Comparison of ENCODE assay signal across 36 cellular contexts in the genomic region with DNA sequence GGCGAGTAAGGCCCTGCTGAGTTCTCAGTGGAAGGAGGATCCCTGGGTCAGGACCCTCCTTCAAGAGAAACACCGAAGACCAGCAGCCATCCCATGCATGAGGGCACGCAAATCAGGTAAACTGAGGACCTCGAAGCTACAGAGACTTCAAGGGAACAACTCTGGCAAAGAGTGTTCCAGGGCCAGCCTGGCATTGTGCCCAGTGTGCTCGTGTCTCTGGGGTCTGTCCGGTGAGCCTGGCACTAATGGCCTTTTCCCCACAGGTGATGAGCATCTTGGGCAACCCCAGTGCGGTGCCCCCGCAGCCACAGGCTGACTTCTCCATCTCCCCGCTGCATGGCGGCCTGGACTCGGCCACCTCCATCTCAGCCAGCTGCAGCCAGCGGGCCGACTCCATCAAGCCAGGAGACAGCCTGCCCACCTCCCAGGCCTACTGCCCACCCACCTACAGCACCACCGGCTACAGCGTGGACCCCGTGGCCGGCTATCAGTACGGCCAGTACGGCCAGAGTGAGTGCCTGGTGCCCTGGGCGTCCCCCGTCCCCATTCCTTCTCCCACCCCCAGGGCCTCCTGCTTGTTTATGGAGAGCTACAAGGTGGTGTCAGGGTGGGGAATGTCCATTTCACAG.
"Had no signal": no experiment of that assay in that cellular context is flagged by ENCODE, and none has a peak within 500 bp of the region (broad histone marks: within the 10 kb centered on the region; RNA-seq: fewer than 3 reads in every experiment).

No MANE protein-coding gene starts in this region.

- H3K9me3 Mint-ChIP-seq: activated CD4-positive, alpha-beta memory T cell treated with anti-CD3 and anti-CD28 coated beads, Interleukin-2, amount 10 ng/mL, durations not matched to agents 7 days and 5 days; activated naive CD4-positive, alpha-beta T cell treated with anti-CD3 and anti-CD28 coated beads, Interleukin-2, amount 50 U/mL, for 72 hours; activated T-cell treated with anti-CD3 and anti-CD28 coated beads, Interleukin-2, amount 50 U/mL, for 72 hours; activated T-helper 17 cell treated with anti-CD3 and anti-CD28 coated beads, Interleukin-2, amount 50 U/mL, for 72 hours; brain had no signal

- H3K4me1 Mint-ChIP-seq: activated CD4-positive, alpha-beta memory T cell treated with anti-CD3 and anti-CD28 coated beads, Interleukin-2, amount 10 ng/mL, durations not matched to agents 7 days and 5 days; activated CD8-positive, alpha-beta memory T cell treated with anti-CD3 and anti-CD28 coated beads, Interleukin-2, amount 10 ng/mL, durations not matched to agents 7 days and 5 days; activated T-helper 17 cell treated with anti-CD3 and anti-CD28 coated beads, Interleukin-2, amount 50 U/mL, for 72 hours had no signal

- H3K27ac ChIP-seq: adrenal gland, KMS-11, Peyer's patch, WERI-Rb-1 had no signal

- H3K27ac Mint-ChIP-seq: activated CD4-positive, alpha-beta memory T cell treated with anti-CD3 and anti-CD28 coated beads, Interleukin-2, amount 10 ng/mL, durations not matched to agents 7 days and 5 days; activated CD8-positive, alpha-beta memory T cell treated with anti-CD3 and anti-CD28 coated beads, Interleukin-2, amount 10 ng/mL, durations not matched to agents 7 days and 5 days; activated naive CD4-positive, alpha-beta T cell treated with anti-CD3 and anti-CD28 coated beads, Interleukin-2, amount 50 U/mL, for 72 hours; activated T-cell treated with anti-CD3 and anti-CD28 coated beads, Interleukin-2, amount 50 U/mL, for 72 hours; activated T-helper 17 cell treated with anti-CD3 and anti-CD28 coated beads, Interleukin-2, amount 50 U/mL, for 72 hours had no signal

- H3K4me1 ChIP-seq: adrenal gland, Peyer's patch had no signal

- H3K4me3 ChIP-seq: adrenal gland, Peyer's patch had no signal

- H3K27me3 ChIP-seq: Peyer's patch had no signal

- H3K36me3 Mint-ChIP-seq: activated CD8-positive, alpha-beta memory T cell treated with anti-CD3 and anti-CD28 coated beads, Interleukin-2, amount 10 ng/mL, durations not matched to agents 7 days and 5 days; activated naive CD4-positive, alpha-beta T cell treated with anti-CD3 and anti-CD28 coated beads, Interleukin-2, amount 50 U/mL, for 72 hours had no signal

- H3K4me3 Mint-ChIP-seq: activated CD4-positive, alpha-beta memory T cell treated with anti-CD3 and anti-CD28 coated beads, Interleukin-2, amount 10 ng/mL, durations not matched to agents 7 days and 5 days; activated CD8-positive, alpha-beta memory T cell treated with anti-CD3 and anti-CD28 coated beads, Interleukin-2, amount 10 ng/mL, durations not matched to agents 7 days and 5 days; activated T-cell treated with anti-CD3 and anti-CD28 coated beads, Interleukin-2, amount 50 U/mL, for 72 hours; activated T-helper 17 cell treated with anti-CD3 and anti-CD28 coated beads, Interleukin-2, amount 50 U/mL, for 72 hours; brain had no signal

- DNase-seq: activated CD4-positive, alpha-beta memory T cell treated with anti-CD3 and anti-CD28 coated beads, Interleukin-2, amount 10 ng/mL, durations not matched to agents 7 days and 5 days; activated CD4-positive, alpha-beta T cell treated with anti-CD3 and anti-CD28 coated beads for 1 hour; activated CD4-positive, alpha-beta T cell treated with anti-CD3 and anti-CD28 coated beads for 48 hours; activated CD4-positive, CD25-positive, alpha-beta regulatory T cell; activated CD8-positive, alpha-beta memory T cell treated with anti-CD3 and anti-CD28 coated beads for 24 hours; activated CD8-positive, alpha-beta memory T cell treated with anti-CD3 and anti-CD28 coated beads, Interleukin-2, amount 10 ng/mL, durations not matched to agents 7 days and 5 days; activated CD8-positive, alpha-beta memory T cell treated with anti-CD3 and anti-CD28 coated beads, Interleukin-2, amount 50 U/mL, for 48 hours; activated effector memory CD4-positive, alpha-beta T cell treated with anti-CD3 and anti-CD28 coated beads, Interleukin-2, amount 50 U/mL, for 16 hours; activated naive CD4-positive, alpha-beta T cell; activated T-cell treated with anti-CD3 and anti-CD28 coated beads, Interleukin-2, amount 50 U/mL, for 72 hours; adrenal gland; central memory CD4-positive, alpha-beta T cell; MM.1S; MV-4-11; NCI-H1092 treated with DMSO at 0.1 percent for 48 hours; NCI-H1417 treated with DMSO at 0.1 percent for 48 hours; NCI-H1930; NCI-H2081 treated with DMSO at 0.1 percent for 48 hours; NCI-H226; NCI-H446 treated with DMSO at 0.1 percent for 48 hours; NCI-H526; NCI-H748 treated with DMSO at 0.1 percent for 48 hours; NK-92 treated with Interleukin-12 subunit alpha and Interleukin-12 subunit beta, amount 100 ng/mL, for 24 hours; PC-3; Peyer's patch; RPMI8226; SW 1271; T-helper 1 cell; T-helper 2 cell; T-helper 9 cell; WERI-Rb-1 had no signal

- H3K9me3 ChIP-seq: adrenal gland, Peyer's patch had no signal

- H3K36me3 ChIP-seq: adrenal gland, Peyer's patch, WERI-Rb-1 had no signal

- ATAC-seq: activated CD8-positive, alpha-beta memory T cell treated with anti-CD3 and anti-CD28 coated beads, Interleukin-2, amount 10 ng/mL, durations not matched to agents 7 days and 5 days; activated naive CD4-positive, alpha-beta T cell treated with anti-CD3 and anti-CD28 coated beads, Interleukin-2, amount 50 U/mL, for 72 hours; activated T-cell treated with anti-CD3 and anti-CD28 coated beads, Interleukin-2, amount 50 U/mL, for 72 hours; activated T-helper 17 cell treated with anti-CD3 and anti-CD28 coated beads, Interleukin-2, amount 50 U/mL, for 72 hours; PC-3; Right ventricle myocardium inferior had no signal
